26 cellular contexts compared by ENCODE assay signal in genomic region chr14:102212356-102212755, GRCh38.
DNase-seq lines count a peak whose midpoint lies in the region; ATAC-seq, FAIRE-seq and TF ChIP-seq lines count a peak whose summit lies in the region.
"Had no signal": no experiment of that assay in that cellular context is flagged by ENCODE, and none has a peak within 500 bp of the region (broad histone marks: within the 10 kb centered on the region; RNA-seq: fewer than 3 reads in every experiment).

No MANE protein-coding gene starts in this region.

- H2AK5ac ChIP-seq in H1 (ENCODE audit: low read depth, low read length) = no peak overlapping the region

- H3K9me3 ChIP-seq in BLaER1 (no peaks in the 10 kb centered on the region), H1 (ENCODE audit: insufficient read depth in 2 of 2, low read depth in 1 of 2, low read length in 1 of 2) (no peaks in the 10 kb centered on the region), spleen (no peaks in the 10 kb centered on the region)
- H3K9me3 ChIP-seq: Caco-2, MG63 had no signal

- H3K4me2 ChIP-seq in BLaER1 = no peak overlapping the region
- H3K4me2 ChIP-seq in H1 (ENCODE audit: insufficient read depth in 1 of 2, low read depth in 2 of 2, low read length in 2 of 2) = no peak overlapping the region
- H3K4me2 ChIP-seq: PC-9 had no signal

- H3K4me1 ChIP-seq in BLaER1 = peaks cover 27% of the 10 kb centered on the region
- peaks cover 0 to 12% (median 0%) of the 10 kb centered on the region in 4 experiments; a peak in 2 of 7 replicates for H3K4me1 ChIP-seq in H1 (replicated peaks in 1 of 4; ENCODE audit: control insufficient read depth in 3 of 4, insufficient read depth in 4 of 4, low read length in 3 of 4)
- peaks cover 0 to 31% (median 10%) of the 10 kb centered on the region in 6 donors for H3K4me1 ChIP-seq in spleen
- H3K4me1 ChIP-seq: Caco-2 had no signal

- peaks cover 0 to 17% of the 10 kb centered on the region in 2 experiments; a peak in 2 of 4 replicates for H3K79me2 ChIP-seq in H1 (ENCODE audit: control insufficient read depth in 1 of 2, insufficient read depth in 2 of 2, low read length in 2 of 2)

- no peak overlapping the region for H2BK120ac ChIP-seq in H1 (replicated peaks; ENCODE audit: low read depth, low read length)

- H3K36me3 ChIP-seq in BLaER1 (peaks cover 70% of the 10 kb centered on the region), H7 (replicated peaks; ENCODE audit: control insufficient read depth, insufficient read depth, low read length) (peaks cover 11% of the 10 kb centered on the region), H1 (ENCODE audit: control insufficient read depth in 2 of 4, insufficient read depth in 4 of 4, low read length in 3 of 4) (peaks cover 0 to 3% (median 0%) of the 10 kb centered on the region in 4 experiments; a peak in 2 of 8 replicates), spleen (peaks cover 0 to 86% (median 36%) of the 10 kb centered on the region in 6 donors)
- H3K36me3 ChIP-seq: MG63 had no signal

- H3K14ac ChIP-seq in H1 (ENCODE audit: insufficient read length) = no peak overlapping the region

- POLR2A ChIA-PET in H1 (lab: Charles Lee; ENCODE audit: partially characterized antibody) = interaction anchor here (0.8 to 1.5 kb wide), 3 partner anchors 9 to 125 kb away, joined by 3 to 4 read pairs (median 3); no protein-coding TSS in a partner anchor

- H2BK5ac ChIP-seq in H1 (ENCODE audit: low read depth, low read length) = no peak overlapping the region

- no peaks in the 10 kb centered on the region for H3K23me2 ChIP-seq in H1 (ENCODE audit: low read depth, low read length)

- peak; percentile 33 for DNase-seq in H7
- no peak for DNase-seq in H1 (ENCODE audit: low read depth in 1 of 2, low spot score in 2 of 2)
- peak; percentile 47 for DNase-seq in spleen
- DNase-seq in NCI-H2029 (lab: John Stamatoyannopoulos, UW) = no peak
- DNase-seq: AML-193; C1 segment of cervical spinal cord; Caco-2; CD8-positive, alpha-beta T cell; EL; GF-D8; H9; KBM-7; MG63; NCI-H1105 treated with DMSO at 0.1 percent for 48 hours; NCI-H146; NCI-H1930; NCI-H446 treated with DMSO at 0.1 percent for 48 hours; NCI-H526; NCI-H82; PC-9; SHP77 had no signal

- TF ChIP-seq EP300 in H1 (IDR thresholded peaks at IDR 0.05; ENCODE audit: borderline replicate concordance in 1 of 2, low read depth in 2 of 2, low read length in 2 of 2) = no peak

- H4K5ac ChIP-seq in H1 (ENCODE audit: insufficient read length, low read depth, low read length) = no peak overlapping the region

- no peak for TF ChIP-seq RAD21 in H1 (IDR thresholded peaks at IDR 0.05 in 1 of 2, conservative IDR thresholded peaks at IDR 0.05 in 1 of 2; ENCODE audit: low read depth in 2 of 2, low read length in 2 of 2)

- no peak overlapping the region for H3K9ac ChIP-seq in BLaER1
- H3K9ac ChIP-seq in H1 (replicated peaks in 1 of 4; ENCODE audit: extremely low read depth in 1 of 4, low read depth in 3 of 4, low read length in 3 of 4) = no peak overlapping the region

- H3K18ac ChIP-seq in H1 (ENCODE audit: extremely low read depth, low read length) = no peak overlapping the region

- H3K27ac ChIP-seq in BLaER1 (0 out of 2 replicates have a peak overlapping the region, but pooled peaks have one; percentile 6), H1 (ENCODE audit: low read depth, low read length) (no peak overlapping the region), spleen (no peak overlapping the region)

- H2BK12ac ChIP-seq in H1 (ENCODE audit: low read depth, low read length) = no peak overlapping the region

- H2AFZ ChIP-seq in H1 (ENCODE audit: low read length) = no peak overlapping the region
- H2AFZ ChIP-seq: PC-9 had no signal

- no peak overlapping the region for H4K91ac ChIP-seq in H1 (replicated peaks; ENCODE audit: insufficient read length, low read length)

- peak overlapping the region; percentile 46; the same call in 1 of the 2 replicates for H4K8ac ChIP-seq in H1 (ENCODE audit: extremely low read depth, insufficient read depth, low read length)

- no peak overlapping the region for H3K4ac ChIP-seq in H1 (replicated peaks; ENCODE audit: insufficient read length, low read depth, low read length)

- H3K27me3 ChIP-seq in BLaER1 = no peaks in the 10 kb centered on the region
- no peaks in the 10 kb centered on the region for H3K27me3 ChIP-seq in H7 (ENCODE audit: control insufficient read depth, insufficient read depth, low read length)
- no peaks in the 10 kb centered on the region for H3K27me3 ChIP-seq in H1 (replicated peaks in 1 of 4; ENCODE audit: control insufficient read depth in 3 of 4, extremely low read depth in 1 of 4, insufficient read depth in 3 of 4, low read length in 3 of 4)
- no peaks in the 10 kb centered on the region for H3K27me3 ChIP-seq in spleen (replicated peaks in 1 of 7)
- H3K27me3 ChIP-seq: MG63 had no signal

- H3K79me1 ChIP-seq in H1 (ENCODE audit: low read depth, low read length) = peaks cover 3% of the 10 kb centered on the region; the same call in 1 of the 2 replicates

- ATAC-seq in HG02970 (IDR thresholded peaks at IDR 0.05; ENCODE audit: low FRiP score, unreplicated experiment) (no peak), GM21737 (IDR thresholded peaks at IDR 0.05; ENCODE audit: unreplicated experiment) (no peak)
- ATAC-seq: CD8-positive, alpha-beta T cell had no signal

- intact Hi-C loops in spleen (cut with DNase I; ENCODE audit: low total_unique reads) = no loop called here

- no peak overlapping the region for H3K56ac ChIP-seq in H1 (replicated peaks; ENCODE audit: insufficient read length, low read depth, low read length)

- WGBS in H1 (ENCODE audit: extremely low coverage in 1 of 2, insufficient coverage in 1 of 2, insufficient read length in 1 of 2, insufficient replicate concordance in 2 of 2, low coverage in 1 of 2, low lambda C conversion rate in 2 of 2, missing lambda C conversion rate in 1 of 2), 2 experiments = 88% methylated on average over 7 of the region's 8 CpGs; no CpG with 5 or more reads in 1 of the 2 experiments
- WGBS in spleen, 5 donors = 94 to 97% (median 94%) methylated on average over 8 of the region's 8 CpGs

- H3K4me3 ChIP-seq in BLaER1 = no peak overlapping the region
- H3K4me3 ChIP-seq in H7 (ENCODE audit: insufficient read depth, low read depth, low read length) = no peak overlapping the region
- H3K4me3 ChIP-seq in H1 (ENCODE audit: extremely low read depth in 1 of 4, insufficient read depth in 2 of 4, low read depth in 3 of 4, low read length in 4 of 4) = no peak overlapping the region
- H3K4me3 ChIP-seq in spleen = no peak overlapping the region
- H3K4me3 ChIP-seq: MG63, PC-9 had no signal

- FAIRE-seq in H1 (lab: Jason Lieb, UNC) = no peak
- FAIRE-seq: A204.1, GM12891 had no signal

- no peak overlapping the region for H3K23ac ChIP-seq in H1 (ENCODE audit: insufficient read length)

- CTCF ChIA-PET in H1 (lab: Charles Lee; ENCODE audit: partially characterized antibody) = interaction anchor here (1.2 to 2.2 kb wide), 5 partner anchors 9 to 116 kb away, joined by 3 to 9 read pairs (median 6); no protein-coding TSS in a partner anchor

- TF ChIP-seq CTCF in H1 (IDR thresholded peaks at IDR 0.05; ENCODE audit: control extremely low read depth in 1 of 3, insufficient read depth in 1 of 3, low read depth in 1 of 3, low read length in 3 of 3) (no peak), spleen (IDR thresholded peaks at IDR 0.05 in 8 of 11, conservative IDR thresholded peaks at IDR 0.05 in 3 of 11) (no peak)

- no peak for TF ChIP-seq POLR2A in H1 (IDR thresholded peaks at IDR 0.05; ENCODE audit: control extremely low read depth in 1 of 2, low read depth in 2 of 2, low read length in 2 of 2)
- no peak for TF ChIP-seq POLR2A in spleen (IDR thresholded peaks at IDR 0.05)

- H2BK15ac ChIP-seq in H1 (ENCODE audit: low read length) = no peak overlapping the region

- H2BK20ac ChIP-seq in H1 (ENCODE audit: low read length) = no peak overlapping the region

- H4K20me1 ChIP-seq in BLaER1 = peaks cover 90% of the 10 kb centered on the region
- H4K20me1 ChIP-seq in H1 (replicated peaks in 1 of 2; ENCODE audit: control insufficient read depth in 1 of 2, insufficient read depth in 2 of 2, low read length in 2 of 2) = peaks cover 2 to 14% of the 10 kb centered on the region in 2 experiments

TF ChIP-seq in H1, 55 proteins besides CTCF, POLR2A, EP300 and RAD21:
- TF ChIP-seq SP1 (IDR thresholded peaks at IDR 0.05; ENCODE audit: low read depth, low read length) (no peak), SAP30 (IDR thresholded peaks at IDR 0.05; ENCODE audit: insufficient read depth, insufficient replicate concordance, low read length) (no peak), NRF1 (IDR thresholded peaks at IDR 0.05; ENCODE audit: low read depth, low read length) (no peak), SUZ12 (IDR thresholded peaks at IDR 0.05; ENCODE audit: low read length) (no peak), RBBP5 (IDR thresholded peaks at IDR 0.05; ENCODE audit: borderline replicate concordance, low read depth, low read length) (no peak), CBX8 (IDR thresholded peaks at IDR 0.05; ENCODE audit: borderline replicate concordance, low read depth, low read length) (no peak), POLR2AphosphoS5 (IDR thresholded peaks at IDR 0.05; ENCODE audit: low read depth, low read length) (no peak), SP2 (IDR thresholded peaks at IDR 0.05; ENCODE audit: low read length) (no peak), SIRT6 (IDR thresholded peaks at IDR 0.05; ENCODE audit: low read length) (no peak), RFX5 (IDR thresholded peaks at IDR 0.05; ENCODE audit: borderline replicate concordance, low read depth, low read length) (no peak), ASH2L (IDR thresholded peaks at IDR 0.05; ENCODE audit: low read length) (no peak), GTF2F1 (IDR thresholded peaks at IDR 0.05; ENCODE audit: borderline replicate concordance, low read depth, low read length) (no peak), TCF12 (IDR thresholded peaks at IDR 0.05; ENCODE audit: low read depth, low read length) (no peak), SIN3A (conservative IDR thresholded peaks at IDR 0.05 in 1 of 2, IDR thresholded peaks at IDR 0.05 in 1 of 2; ENCODE audit: low read depth in 1 of 2, low read length in 2 of 2) (no peak), CHD2 (IDR thresholded peaks at IDR 0.05; ENCODE audit: low read length) (no peak)

Comparison
In these comparisons a context has a peak if more than half of its experiments do, and no peak if none do; other contexts are left out.
1. DNase-seq: peak in H7 (single experiment) and spleen (single experiment); none in H1 (0 of 2) and NCI-H2029 (single experiment).